ENCODE assay signal across 10 cellular contexts in genomic region chr2:119283873-119284331, GRCh38.
DNase-seq lines count a peak whose midpoint lies in the region; ATAC-seq, FAIRE-seq and TF ChIP-seq lines count a peak whose summit lies in the region.
"Had no signal": no experiment of that assay in that cellular context is flagged by ENCODE, and none has a peak within 500 bp of the region (broad histone marks: within the 10 kb centered on the region; RNA-seq: fewer than 3 reads in every experiment).

No MANE protein-coding gene starts in this region.

- no peak overlapping the region for H3K4me3 ChIP-seq in CD8-positive, alpha-beta T cell (ENCODE audit: low read depth, low read length)

- H3K9me3 Mint-ChIP-seq in CD4-positive, alpha-beta T cell = no peaks in the 10 kb centered on the region
- H3K9me3 Mint-ChIP-seq in type B pancreatic cell = no peaks in the 10 kb centered on the region
- H3K9me3 Mint-ChIP-seq in CD8-positive, alpha-beta T cell = no peaks in the 10 kb centered on the region

- DNase-seq in CD4-positive, alpha-beta T cell = no peak
- DNase-seq in NCI-H446 treated with DMSO at 0.1 percent for 48 hours (lab: John Stamatoyannopoulos, UW) (peak; percentile 74), fibroblast of gingiva (ENCODE audit: low read depth) (peak; percentile 91), omental fat pad (ENCODE audit: low spot score) (peak; percentile 41), type B pancreatic cell (ENCODE audit: extremely low spot score, unreplicated experiment) (no peak), DMS114 treated with DMSO at 0.1 percent for 48 hours (lab: John Stamatoyannopoulos, UW; ENCODE audit: unreplicated experiment) (no peak), GM19239 (ENCODE audit: insufficient read length, low spot score) (no peak)
- DNase-seq in CD8-positive, alpha-beta T cell = no peak
- DNase-seq: activated CD4-positive, CD25-positive, alpha-beta regulatory T cell treated with anti-CD3 and anti-CD28 coated beads, Interleukin-2, amount 50 U/mL, for 72 hours; glutamatergic neuron had no signal

- H3K27ac ChIP-seq in CD4-positive, alpha-beta T cell (ENCODE audit: low read depth, low read length) = no peak overlapping the region
- H3K27ac ChIP-seq in CD8-positive, alpha-beta T cell (ENCODE audit: low read depth, low read length) = no peak overlapping the region

- POLR2A ChIA-PET in CD4-positive, alpha-beta T cell (lab: Charles Lee) = interaction anchor here (1.1 kb wide), 1 partner anchor 14 kb away, joined by 5 read pairs; no protein-coding TSS in a partner anchor
- POLR2A ChIA-PET in CD8-positive, alpha-beta T cell (lab: Charles Lee) = no interaction called here

- ATAC-seq in CD4-positive, alpha-beta T cell (ENCODE audit: poor library complexity) = peak; percentile 11
- ATAC-seq in omental fat pad (ENCODE audit: low FRiP score) = peak; percentile 72
- ATAC-seq in CD8-positive, alpha-beta T cell = no peak

- no peak for FAIRE-seq in GM19239 (lab: Jason Lieb, UNC)

- no peaks in the 10 kb centered on the region for H3K9me3 ChIP-seq in CD4-positive, alpha-beta T cell (ENCODE audit: control insufficient read depth, low read length)
- no peaks in the 10 kb centered on the region for H3K9me3 ChIP-seq in CD8-positive, alpha-beta T cell (ENCODE audit: low read length)

- no peak for TF ChIP-seq CTCF in CD4-positive, alpha-beta T cell (IDR thresholded peaks at IDR 0.05)
- TF ChIP-seq CTCF in omental fat pad (IDR thresholded peaks at IDR 0.05) (no peak), type B pancreatic cell (conservative IDR thresholded peaks at IDR 0.05) (no peak)
- TF ChIP-seq CTCF in CD8-positive, alpha-beta T cell (IDR thresholded peaks at IDR 0.05) = no peak

- H3K36me3 ChIP-seq in CD8-positive, alpha-beta T cell (ENCODE audit: insufficient read depth, low read length) = no peaks in the 10 kb centered on the region

- H3K4me1 ChIP-seq in CD8-positive, alpha-beta T cell (ENCODE audit: insufficient read depth, low read length) = no peaks in the 10 kb centered on the region

- no peaks in the 10 kb centered on the region for H3K27me3 Mint-ChIP-seq in CD4-positive, alpha-beta T cell
- peaks cover 3% of the 10 kb centered on the region for H3K27me3 Mint-ChIP-seq in type B pancreatic cell
- H3K27me3 Mint-ChIP-seq in CD8-positive, alpha-beta T cell (ENCODE audit: low read depth) = no peaks in the 10 kb centered on the region

- no peak overlapping the region for H3K4me3 Mint-ChIP-seq in CD4-positive, alpha-beta T cell
- H3K4me3 Mint-ChIP-seq in type B pancreatic cell = no peak overlapping the region
- no peak overlapping the region for H3K4me3 Mint-ChIP-seq in CD8-positive, alpha-beta T cell

- no peaks in the 10 kb centered on the region for H3K27me3 ChIP-seq in CD4-positive, alpha-beta T cell (ENCODE audit: control insufficient read depth, insufficient read depth, low read length)
- H3K27me3 ChIP-seq in CD8-positive, alpha-beta T cell (ENCODE audit: insufficient read depth, low read length) = no peaks in the 10 kb centered on the region

- H3K27ac Mint-ChIP-seq in CD4-positive, alpha-beta T cell = no peak overlapping the region
- no peak overlapping the region for H3K27ac Mint-ChIP-seq in type B pancreatic cell
- H3K27ac Mint-ChIP-seq in CD8-positive, alpha-beta T cell = no peak overlapping the region

- H3K36me3 Mint-ChIP-seq in CD4-positive, alpha-beta T cell (ENCODE audit: low read depth) = peaks cover 4% of the 10 kb centered on the region
- H3K36me3 Mint-ChIP-seq in type B pancreatic cell = no peaks in the 10 kb centered on the region
- peaks cover 7% of the 10 kb centered on the region for H3K36me3 Mint-ChIP-seq in CD8-positive, alpha-beta T cell

- CTCF ChIA-PET in CD4-positive, alpha-beta T cell (lab: Charles Lee) = no interaction called here
- CTCF ChIA-PET in CD8-positive, alpha-beta T cell (lab: Charles Lee) = no interaction called here

- intact Hi-C loops in CD4-positive, alpha-beta T cell (cut with DNase I, micrococcal nuclease) = no loop called here
- intact Hi-C loops in CD8-positive, alpha-beta T cell (cut with DNase I, micrococcal nuclease) = no loop called here

- H3K4me1 Mint-ChIP-seq in CD4-positive, alpha-beta T cell (ENCODE audit: low read depth) = no peaks in the 10 kb centered on the region
- no peaks in the 10 kb centered on the region for H3K4me1 Mint-ChIP-seq in type B pancreatic cell (ENCODE audit: unreplicated experiment)
- no peaks in the 10 kb centered on the region for H3K4me1 Mint-ChIP-seq in CD8-positive, alpha-beta T cell (ENCODE audit: low read depth)

Comparison
In these comparisons a context has a peak if more than half of its experiments do, and no peak if none do; other contexts are left out.
1. DNase-seq: peak in NCI-H446 treated with DMSO at 0.1 percent for 48 hours (single experiment), fibroblast of gingiva (single experiment) and omental fat pad (single experiment); none in CD4-positive, alpha-beta T cell (0 of 10), type B pancreatic cell (single experiment), DMS114 treated with DMSO at 0.1 percent for 48 hours (single experiment), CD8-positive, alpha-beta T cell (0 of 7) and GM19239 (single experiment).